In the genomic region with DNA sequence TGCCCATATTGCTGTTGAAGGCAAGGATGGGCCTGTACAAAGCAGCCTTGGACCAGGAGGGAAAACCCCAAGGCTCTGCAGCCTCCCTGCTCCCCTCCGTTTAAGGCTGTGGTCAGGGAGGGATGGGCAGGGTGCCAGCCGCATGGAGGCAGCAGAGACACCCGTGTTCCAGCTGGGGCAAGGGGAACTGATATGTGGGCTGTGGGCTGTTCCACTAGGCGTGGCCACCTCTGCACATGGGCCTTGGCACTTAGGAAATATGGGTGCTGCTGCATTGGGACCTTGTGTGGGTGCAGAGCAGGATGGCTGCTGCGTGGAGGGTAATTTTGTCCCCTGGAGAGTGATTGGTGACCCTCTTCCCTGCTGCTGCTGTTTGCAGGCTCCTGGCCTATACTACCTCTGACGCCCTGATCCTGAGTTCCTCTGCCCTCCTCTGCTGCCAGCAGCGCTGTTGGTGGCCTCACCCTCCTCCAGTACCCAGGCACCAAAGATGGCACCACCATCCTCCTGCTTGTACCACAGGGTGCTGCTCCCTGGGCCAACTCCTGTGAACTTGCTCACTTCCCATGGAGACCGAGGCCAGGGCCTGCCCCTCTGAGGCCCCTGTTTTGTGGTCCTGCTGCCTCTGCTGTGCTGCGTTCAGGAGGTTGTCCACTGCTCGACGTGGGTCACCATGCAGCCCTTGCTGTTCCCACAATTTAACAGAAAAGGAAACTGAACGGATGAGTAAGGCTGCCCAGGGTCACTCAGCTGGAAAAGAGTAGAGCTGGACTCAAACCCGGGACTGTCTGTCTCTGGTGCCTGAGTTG, we compare ENCODE assay signal across 10 cellular contexts. TPM values are rescaled to one million over a fixed set of nuclear protein-coding genes. Genes with fewer than 3 reads are reported as not detected.
DNase-seq lines count a peak whose midpoint lies in the region; FAIRE-seq and TF ChIP-seq lines count a peak whose summit lies in the region.
"Had no signal": no experiment of that assay in that cellular context is flagged by ENCODE, and none has a peak within 500 bp of the region (broad histone marks: within the 10 kb centered on the region; RNA-seq: fewer than 3 reads in every experiment).

No MANE protein-coding gene starts in this region.

- H3K4me1 Mint-ChIP-seq in CD4-positive, alpha-beta memory T cell: peaks cover 22 to 46% (median 33%) of the 10 kb centered on the region in 4 donors
- H3K4me1 Mint-ChIP-seq in nephron progenitor cell: peaks cover 33% of the 10 kb centered on the region

- no peak overlapping the region for H3K4me2 ChIP-seq in H1 (ENCODE audit: insufficient read depth in 1 of 2, low read depth in 2 of 2, low read length in 2 of 2)

- no peak for DNase-seq in CD4-positive, alpha-beta memory T cell
- DNase-seq in OCI-M1 (lab: John Stamatoyannopoulos, UW) (peak; percentile 70), H1 (ENCODE audit: low read depth in 1 of 2, low spot score in 2 of 2) (no peak), nephron progenitor cell (no peak), NCI-H510A (lab: John Stamatoyannopoulos, UW) (no peak), NCI-H2107 treated with DMSO at 0.1 percent for 48 hours (lab: John Stamatoyannopoulos, UW; ENCODE audit: unreplicated experiment) (no peak), DMS153 treated with DMSO at 0.1 percent for 48 hours (lab: John Stamatoyannopoulos, UW; ENCODE audit: unreplicated experiment) (no peak), NCI-H774 (lab: John Stamatoyannopoulos, UW) (no peak)
- DNase-seq: GF-D8; stimulated activated CD4-positive, alpha-beta T cell treated with anti-CD3 and anti-CD28 coated beads, Interleukin-4, amount 100 ng/mL, for 24 hours had no signal

- CTCF ChIA-PET in CD4-positive, alpha-beta memory T cell (lab: Charles Lee; ENCODE audit: partially characterized antibody): no interaction called here
- CTCF ChIA-PET in H1 (lab: Charles Lee; ENCODE audit: partially characterized antibody): interaction anchor here (1.8 to 4.3 kb wide), 4 partner anchors 15 to 148 kb away, joined by 5 to 33 read pairs (median 12); no protein-coding TSS in a partner anchor

- H4K8ac ChIP-seq in H1 (ENCODE audit: extremely low read depth, insufficient read depth, low read length): no peak overlapping the region

- peaks cover 21% of the 10 kb centered on the region for H3K4me1 ChIP-seq in CD4-positive, alpha-beta memory T cell (ENCODE audit: insufficient read depth, low read length)
- peaks cover 0 to 19% (median 2%) of the 10 kb centered on the region in 4 experiments; a peak in 3 of 7 replicates for H3K4me1 ChIP-seq in H1 (replicated peaks in 1 of 4; ENCODE audit: control insufficient read depth in 3 of 4, insufficient read depth in 4 of 4, low read length in 3 of 4)

- H3K14ac ChIP-seq in H1 (ENCODE audit: insufficient read length): no peak overlapping the region

- TF ChIP-seq POLR2A in H1 (IDR thresholded peaks at IDR 0.05; ENCODE audit: control extremely low read depth in 1 of 2, low read depth in 2 of 2, low read length in 2 of 2): peak; percentile 69

- H2BK12ac ChIP-seq in H1 (ENCODE audit: low read depth, low read length): no peak overlapping the region

- peak overlapping the region in 1 of 8 donors; percentile 31 for H3K4me3 Mint-ChIP-seq in CD4-positive, alpha-beta memory T cell
- H3K4me3 Mint-ChIP-seq in nephron progenitor cell: no peak overlapping the region

- H4K91ac ChIP-seq in H1 (replicated peaks; ENCODE audit: insufficient read length, low read length): no peak overlapping the region

- H3K4ac ChIP-seq in H1 (replicated peaks; ENCODE audit: insufficient read length, low read depth, low read length): no peak overlapping the region

- no peak overlapping the region for H2BK5ac ChIP-seq in H1 (ENCODE audit: low read depth, low read length)

- H3K23ac ChIP-seq in H1 (ENCODE audit: insufficient read length): no peak overlapping the region

- peaks cover 22% of the 10 kb centered on the region for H3K36me3 ChIP-seq in CD4-positive, alpha-beta memory T cell (ENCODE audit: insufficient read depth, low read length)
- H3K36me3 ChIP-seq in H1 (ENCODE audit: control insufficient read depth in 2 of 4, insufficient read depth in 4 of 4, low read length in 3 of 4): peaks cover 10 to 49% (median 19%) of the 10 kb centered on the region in 4 experiments; a peak in 7 of 8 replicates

- WGBS in H1 (ENCODE audit: extremely low coverage in 1 of 2, insufficient coverage in 1 of 2, insufficient read length in 1 of 2, insufficient replicate concordance in 2 of 2, low coverage in 1 of 2, low lambda C conversion rate in 2 of 2, missing lambda C conversion rate in 1 of 2), 2 experiments: 87% methylated on average over 13 of the region's 13 CpGs; no CpG with 5 or more reads in 1 of the 2 experiments

- no peak overlapping the region for H2BK20ac ChIP-seq in H1 (ENCODE audit: low read length)

- peaks cover 0 to 26% of the 10 kb centered on the region in 2 experiments; a peak in 3 of 4 replicates for H3K79me2 ChIP-seq in H1 (ENCODE audit: control insufficient read depth in 1 of 2, insufficient read depth in 2 of 2, low read length in 2 of 2)

- peaks cover 20 to 58% of the 10 kb centered on the region in 2 donors for H3K36me3 Mint-ChIP-seq in CD4-positive, alpha-beta memory T cell
- peaks cover 47% of the 10 kb centered on the region for H3K36me3 Mint-ChIP-seq in nephron progenitor cell (ENCODE audit: low read depth)

- H4K5ac ChIP-seq in H1 (ENCODE audit: insufficient read length, low read depth, low read length): no peak overlapping the region

- H3K9me3 ChIP-seq in CD4-positive, alpha-beta memory T cell (ENCODE audit: control insufficient read depth in 1 of 2, low read length in 2 of 2): no peaks in the 10 kb centered on the region
- H3K9me3 ChIP-seq in H1 (ENCODE audit: insufficient read depth in 2 of 2, low read depth in 1 of 2, low read length in 1 of 2): no peaks in the 10 kb centered on the region

- no peaks in the 10 kb centered on the region for H3K27me3 Mint-ChIP-seq in CD4-positive, alpha-beta memory T cell
- no peaks in the 10 kb centered on the region for H3K27me3 Mint-ChIP-seq in nephron progenitor cell (ENCODE audit: low read depth, poor library complexity)

- peak overlapping the region; percentile 50 to 91 (median 77) for H3K27ac Mint-ChIP-seq in CD4-positive, alpha-beta memory T cell
- peak overlapping the region; percentile 88 for H3K27ac Mint-ChIP-seq in nephron progenitor cell

- TF ChIP-seq EP300 in H1 (IDR thresholded peaks at IDR 0.05; ENCODE audit: borderline replicate concordance in 1 of 2, low read depth in 2 of 2, low read length in 2 of 2): no peak

- no peak overlapping the region for H3K27ac ChIP-seq in CD4-positive, alpha-beta memory T cell (ENCODE audit: low read depth, low read length)
- no peak overlapping the region for H3K27ac ChIP-seq in H1 (ENCODE audit: low read depth, low read length)

- H3K9ac ChIP-seq in H1 (replicated peaks in 1 of 4; ENCODE audit: extremely low read depth in 1 of 4, low read depth in 3 of 4, low read length in 3 of 4): no peak overlapping the region

- H3K56ac ChIP-seq in H1 (replicated peaks; ENCODE audit: insufficient read length, low read depth, low read length): no peak overlapping the region

- POLR2A ChIA-PET in CD4-positive, alpha-beta memory T cell (lab: Charles Lee; ENCODE audit: partially characterized antibody): interaction anchor here (2.1 kb wide), 1 partner anchor 33 kb away, joined by 10 read pairs; no protein-coding TSS in a partner anchor
- POLR2A ChIA-PET in H1 (lab: Charles Lee; ENCODE audit: partially characterized antibody): interaction anchor here (0.7 to 7.1 kb wide), 6 partner anchors 12 to 147 kb away, joined by 3 to 57 read pairs (median 5); no protein-coding TSS in a partner anchor

- no peak overlapping the region for H2BK120ac ChIP-seq in H1 (replicated peaks; ENCODE audit: low read depth, low read length)

- no peak for TF ChIP-seq CTCF in H1 (IDR thresholded peaks at IDR 0.05; ENCODE audit: control extremely low read depth in 1 of 3, insufficient read depth in 1 of 3, low read depth in 1 of 3, low read length in 3 of 3)
- no peak for TF ChIP-seq CTCF in nephron progenitor cell (IDR thresholded peaks at IDR 0.05)

- H2AFZ ChIP-seq in H1 (ENCODE audit: low read length): no peak overlapping the region

- H3K18ac ChIP-seq in H1 (ENCODE audit: extremely low read depth, low read length): no peak overlapping the region

- H2AK5ac ChIP-seq in H1 (ENCODE audit: low read depth, low read length): no peak overlapping the region

- H3K79me1 ChIP-seq in H1 (ENCODE audit: low read depth, low read length): peaks cover 8% of the 10 kb centered on the region

- H3K4me3 ChIP-seq in CD4-positive, alpha-beta memory T cell (ENCODE audit: low read length in 2 of 2): no peak overlapping the region
- no peak overlapping the region for H3K4me3 ChIP-seq in H1 (ENCODE audit: extremely low read depth in 1 of 4, insufficient read depth in 2 of 4, low read depth in 3 of 4, low read length in 4 of 4)

- TF ChIP-seq RAD21 in H1 (IDR thresholded peaks at IDR 0.05 in 1 of 2, conservative IDR thresholded peaks at IDR 0.05 in 1 of 2; ENCODE audit: low read depth in 2 of 2, low read length in 2 of 2): no peak

- intact Hi-C loops in CD4-positive, alpha-beta memory T cell (cut with micrococcal nuclease): no loop called here

- peaks cover 36 to 39% of the 10 kb centered on the region in 2 experiments for H4K20me1 ChIP-seq in H1 (replicated peaks in 1 of 2; ENCODE audit: control insufficient read depth in 1 of 2, insufficient read depth in 2 of 2, low read length in 2 of 2)

- no peak overlapping the region for H2BK15ac ChIP-seq in H1 (ENCODE audit: low read length)

- no peaks in the 10 kb centered on the region for H3K23me2 ChIP-seq in H1 (ENCODE audit: low read depth, low read length)

- peaks cover 0 to 5% (median 0%) of the 10 kb centered on the region in 8 donors for H3K9me3 Mint-ChIP-seq in CD4-positive, alpha-beta memory T cell
- H3K9me3 Mint-ChIP-seq in nephron progenitor cell: no peaks in the 10 kb centered on the region

- H3K27me3 ChIP-seq in CD4-positive, alpha-beta memory T cell (ENCODE audit: insufficient read depth, low read length): no peaks in the 10 kb centered on the region
- no peaks in the 10 kb centered on the region for H3K27me3 ChIP-seq in H1 (replicated peaks in 1 of 4; ENCODE audit: control insufficient read depth in 3 of 4, extremely low read depth in 1 of 4, insufficient read depth in 3 of 4, low read length in 3 of 4)

- FAIRE-seq in H1 (lab: Jason Lieb, UNC): no peak

TF ChIP-seq in H1, 55 proteins besides CTCF, POLR2A, EP300 and RAD21 (continues in another document):
- TF ChIP-seq NRF1 (IDR thresholded peaks at IDR 0.05; ENCODE audit: low read depth, low read length): no peak

RNA-seq across cellular contexts. Expression of a gene that starts 35.3 kb away (rescaled TPM):
- 10 to 100 TPM; 71.4 to 80.5 TPM for total RNA-seq in CD4-positive, alpha-beta memory T cell
- polyA plus RNA-seq in CD4-positive, alpha-beta memory T cell: 10 to 100 TPM; 48.5 to 54.3 TPM
- 57.5 and 62.0 TPM in 2 replicates for total RNA-seq in H1 (2021; fragmentation: NEBNext Ultra II Directional; extraction: Animal tissue kit (Norgen Biotek cat#: 25700))
- 14.9 and 17.1 TPM in 2 replicates for polyA plus RNA-seq in H1 (2011; rRNA removed)
- 29.9 TPM for polyA plus RNA-seq in H1 (2011; cell fraction: cytosol; rRNA removed)
- polyA plus RNA-seq in H1 (2011; cell fraction: nucleus; rRNA removed): 17.3 TPM
- polyA plus RNA-seq in H1 (2012, experiment 1 of 2): 31.4 to 38.8 TPM (median 37.2 TPM) in 4 replicates
- 6.6 TPM for polyA plus RNA-seq in H1 (2012, experiment 2 of 2)
- polyA plus RNA-seq in H1 (2013, experiment 1 of 2): 28.6 TPM
- 29.2 TPM for polyA plus RNA-seq in H1 (2013, experiment 2 of 2)
- polyA minus RNA-seq in H1 (2011; rRNA and poly(A)+ RNA removed): 39.2 and 47.6 TPM in 2 replicates
- 24.0 TPM for polyA minus RNA-seq in H1 (2011; cell fraction: cytosol; rRNA and poly(A)+ RNA removed)
- polyA minus RNA-seq in H1 (2011; cell fraction: nucleus; rRNA and poly(A)+ RNA removed): 43.3 TPM
